26 cellular contexts compared by ENCODE assay signal in the genomic region with DNA sequence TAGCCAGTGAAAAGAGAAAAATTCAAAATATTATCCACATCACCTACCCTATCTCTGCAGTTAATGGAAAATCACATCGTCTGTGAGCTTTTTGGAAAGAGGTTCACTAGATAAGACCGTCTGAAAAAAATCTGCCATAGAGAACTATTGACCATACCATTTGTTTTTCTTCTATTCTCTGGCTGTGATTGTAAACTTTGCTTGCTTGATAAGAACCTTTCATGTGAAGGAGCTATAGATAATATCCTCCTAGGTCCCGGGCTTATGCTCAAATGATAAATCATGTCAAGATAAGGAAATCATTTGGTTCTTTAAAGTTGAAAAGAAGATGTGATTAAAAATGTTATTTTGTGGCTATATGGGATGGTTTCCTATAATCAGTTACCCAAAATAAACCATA.
"Had no signal": no experiment of that assay in that cellular context is flagged by ENCODE, and none has a peak within 500 bp of the region (broad histone marks: within the 10 kb centered on the region; RNA-seq: fewer than 3 reads in every experiment).

No MANE protein-coding gene starts in this region.

- H3K9me3 ChIP-seq: left ventricle myocardium inferior, pancreas, prostate gland, suprapubic skin, thoracic aorta, tibial artery, upper lobe of right lung had no signal

- H3K9me3 Mint-ChIP-seq: naive thymus-derived CD8-positive, alpha-beta T cell; nephron; neural crest cell; stimulated activated effector memory CD8-positive, alpha-beta T cell treated with anti-CD3 and anti-CD28 coated beads, Interleukin-12 subunit alpha, Interleukin-12 subunit beta, amount 100 ng/mL, for 72 hours; stimulated activated naive CD8-positive, alpha-beta T cell treated with anti-CD3 and anti-CD28 coated beads, Interleukin-15, Interleukin-2, amounts not matched to agents 100 ng/mL and 50 ng/mL, for 24 hours had no signal

- DNase-seq: hypothalamus; islet precursor cell; left ventricle myocardium inferior; naive thymus-derived CD8-positive, alpha-beta T cell; nucleus accumbens; posterior cingulate gyrus; retina; right cardiac atrium; stimulated activated CD4-positive, alpha-beta T cell treated with anti-CD3 and anti-CD28 coated beads, Interleukin-12 subunit alpha, Interleukin-12 subunit beta, amount 100 ng/mL, for 4 hours; stimulated activated CD4-positive, alpha-beta T cell treated with anti-CD3 and anti-CD28 coated beads, Interleukin-15, amount 100 ng/mL, for 24 hours; stimulated activated CD4-positive, alpha-beta T cell treated with anti-CD3 and anti-CD28 coated beads, Interleukin-4, amount 100 ng/mL, for 24 hours; stimulated activated naive CD4-positive, alpha-beta T cell; tibial artery; upper lobe of right lung had no signal

- H3K27me3 ChIP-seq: pancreas, suprapubic skin, upper lobe of right lung had no signal

- H3K36me3 Mint-ChIP-seq: naive thymus-derived CD8-positive, alpha-beta T cell; stimulated activated effector memory CD8-positive, alpha-beta T cell treated with anti-CD3 and anti-CD28 coated beads, Interleukin-12 subunit alpha, Interleukin-12 subunit beta, amount 100 ng/mL, for 72 hours had no signal

- H3K4me3 ChIP-seq: left ventricle myocardium inferior, lung, pancreas, prostate gland, skin epidermis, suprapubic skin, thoracic aorta, tibial artery, upper lobe of right lung had no signal

- H3K36me3 ChIP-seq: left ventricle myocardium inferior, pancreas, prostate gland, suprapubic skin, thoracic aorta, tibial artery, upper lobe of right lung had no signal

- H3K27ac Mint-ChIP-seq: stimulated activated effector memory CD8-positive, alpha-beta T cell treated with anti-CD3 and anti-CD28 coated beads, Interleukin-12 subunit alpha, Interleukin-12 subunit beta, amount 100 ng/mL, for 72 hours; stimulated activated naive CD8-positive, alpha-beta T cell treated with anti-CD3 and anti-CD28 coated beads, Interleukin-15, Interleukin-2, amounts not matched to agents 100 ng/mL and 50 ng/mL, for 24 hours had no signal

- H3K4me1 ChIP-seq: left ventricle myocardium inferior, prostate gland, tibial artery, upper lobe of right lung had no signal

- H3K4me3 Mint-ChIP-seq: naive thymus-derived CD8-positive, alpha-beta T cell; nephron; neural crest cell; stimulated activated effector memory CD8-positive, alpha-beta T cell treated with anti-CD3 and anti-CD28 coated beads, Interleukin-12 subunit alpha, Interleukin-12 subunit beta, amount 100 ng/mL, for 72 hours; stimulated activated naive CD8-positive, alpha-beta T cell treated with anti-CD3 and anti-CD28 coated beads, Interleukin-15, Interleukin-2, amounts not matched to agents 100 ng/mL and 50 ng/mL, for 24 hours had no signal

- H3K27ac ChIP-seq: left ventricle myocardium inferior, pancreas, prostate gland, suprapubic skin, thoracic aorta, tibial artery, upper lobe of right lung had no signal

- H3K4me1 Mint-ChIP-seq: naive thymus-derived CD8-positive, alpha-beta T cell; nephron had no signal

- ATAC-seq: naive thymus-derived CD8-positive, alpha-beta T cell; right cardiac atrium; sciatic nerve; stimulated activated effector memory CD8-positive, alpha-beta T cell treated with anti-CD3 and anti-CD28 coated beads, Interleukin-12 subunit alpha, Interleukin-12 subunit beta, amount 100 ng/mL, for 72 hours; upper lobe of right lung had no signal

- FAIRE-seq: pancreas, urothelium cell line had no signal
